In genomic region chr2:74675090-74675489, GRCh38 we compare ENCODE assay signal across 1 cellular context.
TF ChIP-seq lines count a peak whose summit lies in the region.

No MANE protein-coding gene starts in this region.

TF ChIP-seq in K562, 482 proteins besides CTCF, POLR2A, EP300 and RAD21 (continued from another document):
- TF ChIP-seq ZNF512 (tag; IDR thresholded peaks at IDR 0.05) = no peak
- TF ChIP-seq ZNF592 (IDR thresholded peaks at IDR 0.05) = no peak
- TF ChIP-seq SMC3 (conservative IDR thresholded peaks at IDR 0.05; ENCODE audit: insufficient read depth, low read depth, low read length) = 0 out of 2 replicates have a peak, but pooled peaks have one; percentile 23
- no peak for TF ChIP-seq ETS1 (conservative IDR thresholded peaks at IDR 0.05; ENCODE audit: control insufficient read depth, low read depth, low read length)
TF ChIP-seq in K562: peak in this region for 1.
